Comparison of ENCODE assay signal across 8 cellular contexts in the genomic region with DNA sequence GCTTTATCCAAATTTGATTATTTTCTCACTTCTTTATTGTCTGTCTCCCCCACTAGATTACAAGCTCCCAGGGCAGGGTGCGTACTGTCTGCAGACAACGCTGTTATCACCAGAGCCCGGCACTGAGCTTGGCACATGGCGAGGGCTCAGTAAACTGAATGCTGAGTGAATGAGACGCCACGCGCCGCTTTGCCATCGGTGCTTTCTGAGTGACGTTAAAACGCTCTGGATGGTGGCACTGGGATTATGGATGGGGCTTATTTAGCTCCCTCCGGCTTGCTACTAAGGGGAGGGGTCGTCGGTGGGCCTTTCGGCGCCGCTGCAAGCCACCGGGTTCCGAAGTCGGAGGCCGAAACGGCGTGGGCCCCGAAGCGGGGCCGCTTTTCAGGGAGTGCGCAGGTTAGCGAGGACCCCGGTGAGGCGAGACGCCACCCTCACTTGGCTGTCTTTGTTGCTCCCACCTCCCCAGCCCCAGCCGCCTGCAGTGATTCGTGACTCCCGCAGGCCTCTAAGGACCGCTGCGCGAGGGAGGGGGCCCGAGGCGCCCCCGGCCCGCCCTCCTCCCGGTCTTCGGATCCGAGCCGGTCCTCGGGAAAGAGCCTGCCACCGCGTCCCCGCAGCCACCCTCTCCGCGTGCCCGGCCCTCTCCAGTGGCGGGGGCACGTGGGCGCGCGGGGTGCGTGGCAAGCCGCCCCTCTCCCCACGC. TPM values are rescaled to one million over a fixed set of nuclear protein-coding genes. Genes with fewer than 3 reads are reported as not detected.
DNase-seq lines count a peak whose midpoint lies in the region; ATAC-seq, FAIRE-seq and TF ChIP-seq lines count a peak whose summit lies in the region.

No MANE protein-coding gene starts in this region.

- no peak overlapping the region for H3K23ac ChIP-seq in trophoblast cell (ENCODE audit: low read length)

- H4K8ac ChIP-seq in trophoblast cell (ENCODE audit: low read depth, low read length) = no peak overlapping the region

- H3K14ac ChIP-seq in trophoblast cell (ENCODE audit: low read length) = no peak overlapping the region

- H3K36me3 Mint-ChIP-seq in CD4-positive, alpha-beta T cell (ENCODE audit: low read depth) = no peaks in the 10 kb centered on the region

- peak in 7 of 10 experiments; percentile 5 to 35 (median 8) for DNase-seq in CD4-positive, alpha-beta T cell
- peak; percentile 37 to 49 for DNase-seq in activated T-cell treated with anti-CD3 and anti-CD28 coated beads, Interleukin-2, amount 50 U/mL, for 48 hours
- DNase-seq in foreskin keratinocyte (no peak), trophoblast cell (no peak), KG1 (lab: John Stamatoyannopoulos, UW) (no peak), frontal cortex (ENCODE audit: low spot score in 2 of 2) (no peak), islet precursor cell (no peak)

- no peak overlapping the region for H3K18ac ChIP-seq in trophoblast cell (ENCODE audit: low read length)

- peaks cover 55% of the 10 kb centered on the region for H3K4me1 Mint-ChIP-seq in CD4-positive, alpha-beta T cell (ENCODE audit: low read depth)

- H3K27me3 ChIP-seq in CD4-positive, alpha-beta T cell (ENCODE audit: control insufficient read depth, insufficient read depth, low read length) = no peaks in the 10 kb centered on the region
- no peaks in the 10 kb centered on the region for H3K27me3 ChIP-seq in foreskin keratinocyte
- peaks cover 10% of the 10 kb centered on the region for H3K27me3 ChIP-seq in trophoblast cell (ENCODE audit: insufficient read depth, low read length)

- no peak for FAIRE-seq in frontal cortex (lab: Jason Lieb, UNC)

- H2AFZ ChIP-seq in trophoblast cell (ENCODE audit: insufficient read depth, low read length, poor library complexity) = no peak overlapping the region

- H3K27me3 Mint-ChIP-seq in CD4-positive, alpha-beta T cell = no peaks in the 10 kb centered on the region

- H4K91ac ChIP-seq in trophoblast cell (ENCODE audit: low read depth, low read length) = no peak overlapping the region

- CTCF ChIA-PET in CD4-positive, alpha-beta T cell (lab: Charles Lee) = no interaction called here

- H3K9me3 ChIP-seq in CD4-positive, alpha-beta T cell (ENCODE audit: control insufficient read depth, low read length) = no peaks in the 10 kb centered on the region
- no peaks in the 10 kb centered on the region for H3K9me3 ChIP-seq in trophoblast cell (ENCODE audit: insufficient read depth, low read depth, low read length)

- ATAC-seq in CD4-positive, alpha-beta T cell (ENCODE audit: poor library complexity) = peak; percentile 48
- no peak for ATAC-seq in foreskin keratinocyte

- no peaks in the 10 kb centered on the region for H3K4me1 ChIP-seq in foreskin keratinocyte
- H3K4me1 ChIP-seq in trophoblast cell (ENCODE audit: control insufficient read depth in 1 of 2, insufficient read depth in 2 of 2, low read length in 2 of 2) = peaks cover 0 to 2% of the 10 kb centered on the region in 2 experiments

- H3K27ac ChIP-seq in CD4-positive, alpha-beta T cell (ENCODE audit: low read depth, low read length) = no peak overlapping the region
- H3K27ac ChIP-seq in foreskin keratinocyte (peak overlapping the region; percentile 74), trophoblast cell (ENCODE audit: low read depth, low read length) (no peak overlapping the region)

- H3K4me2 ChIP-seq in trophoblast cell (ENCODE audit: low read length) = peak overlapping the region; percentile 76

- no peak overlapping the region for H2BK12ac ChIP-seq in trophoblast cell (ENCODE audit: low read length)

- no peaks in the 10 kb centered on the region for H3K79me2 ChIP-seq in trophoblast cell (ENCODE audit: control insufficient read depth, insufficient read depth, low read length, poor library complexity)

- no peak overlapping the region for H2BK5ac ChIP-seq in trophoblast cell (ENCODE audit: low read depth, low read length, poor library complexity)

- peak overlapping the region; percentile 90 for H3K4me3 Mint-ChIP-seq in CD4-positive, alpha-beta T cell

- H2BK120ac ChIP-seq in trophoblast cell (ENCODE audit: insufficient read depth, low read length, poor library complexity) = no peak overlapping the region

- H3K36me3 ChIP-seq in trophoblast cell (ENCODE audit: control insufficient read depth in 1 of 2, insufficient read depth in 2 of 2, low read length in 2 of 2) = no peaks in the 10 kb centered on the region

- POLR2A ChIA-PET in CD4-positive, alpha-beta T cell (lab: Charles Lee) = interaction anchor here (1.2 to 1.4 kb wide), 3 partner anchors 10 to 82 kb away, joined by 3 to 7 read pairs (median 4); no protein-coding TSS in a partner anchor

- no CpG with 5 or more reads among the region's 60 CpGs for WGBS in trophoblast cell (ENCODE audit: extremely low coverage, insufficient coverage, insufficient read length)

- H3K9me3 Mint-ChIP-seq in CD4-positive, alpha-beta T cell = no peaks in the 10 kb centered on the region

- H3K4me3 ChIP-seq in trophoblast cell (ENCODE audit: low read depth, low read length) = peak overlapping the region; percentile 60

- no peak for TF ChIP-seq EP300 in Ishikawa (IDR thresholded peaks at IDR 0.05; ENCODE audit: borderline replicate concordance)

- TF ChIP-seq RAD21 in Ishikawa (IDR thresholded peaks at IDR 0.05; ENCODE audit: low read depth) = no peak

- no peak overlapping the region for H3K4ac ChIP-seq in trophoblast cell (ENCODE audit: low read depth, low read length)

- intact Hi-C loops in CD4-positive, alpha-beta T cell (cut with DNase I, micrococcal nuclease) = loop anchor here in 1 of 2 experiments (10.0 kb wide), 1 partner anchor 162 kb away; a partner anchor contains a TSS

- H3K9ac ChIP-seq in trophoblast cell (ENCODE audit: low read length) = no peak overlapping the region

- no peak overlapping the region for H4K12ac ChIP-seq in trophoblast cell (ENCODE audit: low read depth, low read length)

- no peak overlapping the region for H2AK5ac ChIP-seq in trophoblast cell (ENCODE audit: low read length)

- no peaks in the 10 kb centered on the region for H3K79me1 ChIP-seq in trophoblast cell (ENCODE audit: low read length)

- H3K27ac Mint-ChIP-seq in CD4-positive, alpha-beta T cell = peak overlapping the region; percentile 90

- TF ChIP-seq CTCF in CD4-positive, alpha-beta T cell (IDR thresholded peaks at IDR 0.05) = no peak
- no peak for TF ChIP-seq CTCF in foreskin keratinocyte (conservative IDR thresholded peaks at IDR 0.05)

TF ChIP-seq in Ishikawa, 13 proteins besides CTCF, POLR2A, EP300 and RAD21:
- TF ChIP-seq, protein P1, sequence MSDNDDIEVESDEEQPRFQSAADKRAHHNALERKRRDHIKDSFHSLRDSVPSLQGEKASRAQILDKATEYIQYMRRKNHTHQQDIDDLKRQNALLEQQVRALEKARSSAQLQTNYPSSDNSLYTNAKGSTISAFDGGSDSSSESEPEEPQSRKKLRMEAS (IDR thresholded peaks at IDR 0.05) = no peak
- no peak for TF ChIP-seq FOXM1 (IDR thresholded peaks at IDR 0.05; ENCODE audit: borderline replicate concordance, low read depth)
- no peak for TF ChIP-seq TAF1 (IDR thresholded peaks at IDR 0.05; ENCODE audit: low read depth)
- TF ChIP-seq ZBTB7A (IDR thresholded peaks at IDR 0.05; ENCODE audit: low read depth) = peak; percentile 37; the same call in 1 of the 2 replicates
- no peak for TF ChIP-seq TEAD4 (IDR thresholded peaks at IDR 0.05)
- TF ChIP-seq, protein P2, sequence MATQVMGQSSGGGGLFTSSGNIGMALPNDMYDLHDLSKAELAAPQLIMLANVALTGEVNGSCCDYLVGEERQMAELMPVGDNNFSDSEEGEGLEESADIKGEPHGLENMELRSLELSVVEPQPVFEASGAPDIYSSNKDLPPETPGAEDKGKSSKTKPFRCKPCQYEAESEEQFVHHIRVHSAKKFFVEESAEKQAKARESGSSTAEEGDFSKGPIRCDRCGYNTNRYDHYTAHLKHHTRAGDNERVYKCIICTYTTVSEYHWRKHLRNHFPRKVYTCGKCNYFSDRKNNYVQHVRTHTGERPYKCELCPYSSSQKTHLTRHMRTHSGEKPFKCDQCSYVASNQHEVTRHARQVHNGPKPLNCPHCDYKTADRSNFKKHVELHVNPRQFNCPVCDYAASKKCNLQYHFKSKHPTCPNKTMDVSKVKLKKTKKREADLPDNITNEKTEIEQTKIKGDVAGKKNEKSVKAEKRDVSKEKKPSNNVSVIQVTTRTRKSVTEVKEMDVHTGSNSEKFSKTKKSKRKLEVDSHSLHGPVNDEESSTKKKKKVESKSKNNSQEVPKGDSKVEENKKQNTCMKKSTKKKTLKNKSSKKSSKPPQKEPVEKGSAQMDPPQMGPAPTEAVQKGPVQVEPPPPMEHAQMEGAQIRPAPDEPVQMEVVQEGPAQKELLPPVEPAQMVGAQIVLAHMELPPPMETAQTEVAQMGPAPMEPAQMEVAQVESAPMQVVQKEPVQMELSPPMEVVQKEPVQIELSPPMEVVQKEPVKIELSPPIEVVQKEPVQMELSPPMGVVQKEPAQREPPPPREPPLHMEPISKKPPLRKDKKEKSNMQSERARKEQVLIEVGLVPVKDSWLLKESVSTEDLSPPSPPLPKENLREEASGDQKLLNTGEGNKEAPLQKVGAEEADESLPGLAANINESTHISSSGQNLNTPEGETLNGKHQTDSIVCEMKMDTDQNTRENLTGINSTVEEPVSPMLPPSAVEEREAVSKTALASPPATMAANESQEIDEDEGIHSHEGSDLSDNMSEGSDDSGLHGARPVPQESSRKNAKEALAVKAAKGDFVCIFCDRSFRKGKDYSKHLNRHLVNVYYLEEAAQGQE (IDR thresholded peaks at IDR 0.05; ENCODE audit: low read depth) = no peak
- no peak for TF ChIP-seq EGR1 (IDR thresholded peaks at IDR 0.05)
- TF ChIP-seq CREB1 (IDR thresholded peaks at IDR 0.05; ENCODE audit: low read depth) = no peak

RNA-seq across cellular contexts. Expression of a gene that starts 0.6 kb away (rescaled TPM):
- total RNA-seq in CD4-positive, alpha-beta T cell = 10 to 100 TPM; 27.2 to 28.4 TPM
- 135 and 234 TPM in 2 replicates for total RNA-seq in foreskin keratinocyte
- polyA plus RNA-seq in foreskin keratinocyte = 118 and 168 TPM in 2 replicates
- polyA plus RNA-seq in trophoblast cell (2013) = 1.2 and 1.4 TPM in 2 replicates
- total RNA-seq in frontal cortex = 90.1 TPM

Comparison
In these comparisons a context has a peak if more than half of its experiments do, and no peak if none do; other contexts are left out.
1. DNase-seq: peak in CD4-positive, alpha-beta T cell (7 of 10) and activated T-cell treated with anti-CD3 and anti-CD28 coated beads, Interleukin-2, amount 50 U/mL, for 48 hours (2 of 2); none in foreskin keratinocyte (0 of 2), trophoblast cell (0 of 2), KG1 (single experiment), frontal cortex (0 of 2) and islet precursor cell (single experiment).